ENCODE assay signal across 11 cellular contexts in the genomic region with DNA sequence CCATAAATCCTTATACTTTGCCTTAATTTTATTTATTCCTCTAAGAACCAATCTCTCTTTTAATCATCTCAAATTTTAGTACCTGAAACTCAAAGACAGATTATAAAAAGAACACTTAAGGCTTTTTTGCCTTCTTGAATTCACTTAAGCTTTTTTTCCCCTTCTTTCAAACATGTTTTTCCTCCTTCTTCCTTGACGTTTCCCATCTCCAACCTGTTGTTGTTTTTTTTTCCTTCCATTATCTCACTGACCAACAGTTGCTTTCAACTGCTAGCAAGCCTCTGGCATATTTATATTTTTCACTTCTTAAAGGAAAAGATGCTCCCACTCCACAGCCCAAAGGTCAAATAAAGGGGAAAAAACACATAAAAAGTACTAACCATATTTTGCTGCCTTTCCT. TPM values are rescaled to one million over a fixed set of nuclear protein-coding genes. Genes with fewer than 3 reads are reported as not detected.
A peak's percentile ranks its signal among the peaks of the same experiment; 100 is the strongest.
DNase-seq lines count a peak whose midpoint lies in the region; ATAC-seq, FAIRE-seq and TF ChIP-seq lines count a peak whose summit lies in the region.
"Had no signal": no experiment of that assay in that cellular context is flagged by ENCODE, and none has a peak within 500 bp of the region (broad histone marks: within the 10 kb centered on the region; RNA-seq: fewer than 3 reads in every experiment).

No MANE protein-coding gene starts in this region.

- H3K4me3 Mint-ChIP-seq in chondrocyte (ENCODE audit: unreplicated experiment) (peak overlapping the region; percentile 60), natural killer cell (no peak overlapping the region)

- intact Hi-C loops in heart right ventricle (cut with DNase I) = no loop called here
- intact Hi-C loops in left ventricle myocardium superior (cut with micrococcal nuclease) = no loop called here
- intact Hi-C loops in natural killer cell (cut with micrococcal nuclease) = no loop called here
- intact Hi-C loops in vagina (cut with DNase I) = no loop called here

- H3K27ac Mint-ChIP-seq in chondrocyte (ENCODE audit: unreplicated experiment) = peak overlapping the region; percentile 85
- peak overlapping the region; percentile 64 to 69 for H3K27ac Mint-ChIP-seq in natural killer cell

- H3K4me1 Mint-ChIP-seq in chondrocyte (ENCODE audit: low read depth) (peaks cover 74% of the 10 kb centered on the region), natural killer cell (peaks cover 36 to 40% of the 10 kb centered on the region in 2 donors)

- DNase-seq in heart right ventricle (no peak), left ventricle myocardium superior (no peak), chondrocyte (ENCODE audit: low spot score) (no peak), natural killer cell (no peak), vagina (ENCODE audit: extremely low spot score in 2 of 2) (no peak), NCI-H2029 treated with DMSO at 0.1 percent for 48 hours (lab: John Stamatoyannopoulos, UW) (no peak), NCI-H526 treated with DMSO at 0.1 percent for 48 hours (lab: John Stamatoyannopoulos, UW) (no peak), D721Med (ENCODE audit: insufficient read length, low spot score) (no peak)
- DNase-seq: mucosa of descending colon; NCI-H524; stimulated activated CD4-positive, alpha-beta T cell treated with anti-CD3 and anti-CD28 coated beads, Interleukin-1b, Interleukin-23, amount 100 ng/mL, for 48 hours had no signal

- H3K9me3 Mint-ChIP-seq in chondrocyte (ENCODE audit: low read depth) (no peaks in the 10 kb centered on the region), natural killer cell (no peaks in the 10 kb centered on the region)

- H3K27me3 ChIP-seq in heart right ventricle = no peaks in the 10 kb centered on the region
- no peaks in the 10 kb centered on the region for H3K27me3 ChIP-seq in vagina

- ATAC-seq in heart right ventricle (no peak), left ventricle myocardium superior (no peak), natural killer cell (no peak)

- H3K9me3 ChIP-seq in heart right ventricle (no peaks in the 10 kb centered on the region), vagina (no peaks in the 10 kb centered on the region)
- H3K9me3 ChIP-seq: mucosa of descending colon had no signal

- TF ChIP-seq CTCF in heart right ventricle (IDR thresholded peaks at IDR 0.05) = no peak
- no peak for TF ChIP-seq CTCF in chondrocyte (IDR thresholded peaks at IDR 0.05)
- no peak for TF ChIP-seq CTCF in natural killer cell (IDR thresholded peaks at IDR 0.05)
- no peak for TF ChIP-seq CTCF in vagina (IDR thresholded peaks at IDR 0.05)
- no peak for TF ChIP-seq CTCF in D721Med (IDR thresholded peaks at IDR 0.05; ENCODE audit: insufficient read depth, missing control alignments)

- H3K36me3 Mint-ChIP-seq in chondrocyte (ENCODE audit: low read depth) = no peaks in the 10 kb centered on the region
- H3K36me3 Mint-ChIP-seq in natural killer cell = no peaks in the 10 kb centered on the region

- 13 to 16% methylated on average over 1 of the region's 1 CpG for WGBS in heart right ventricle, 2 donors

- peak overlapping the region in 9 of 10 donors; percentile 41 to 77 (median 70) for H3K27ac ChIP-seq in heart right ventricle
- H3K27ac ChIP-seq in vagina = peak overlapping the region; percentile 78

- FAIRE-seq in D721Med (lab: Jason Lieb, UNC) = no peak

- peaks cover 0 to 74% (median 45%) of the 10 kb centered on the region in 9 donors for H3K4me1 ChIP-seq in heart right ventricle
- peaks cover 55% of the 10 kb centered on the region for H3K4me1 ChIP-seq in vagina

- H3K27me3 Mint-ChIP-seq in chondrocyte (ENCODE audit: low read depth) (no peaks in the 10 kb centered on the region), natural killer cell (ENCODE audit: low read depth in 2 of 2) (no peaks in the 10 kb centered on the region)

- H3K4me3 ChIP-seq in heart right ventricle (no peak overlapping the region), vagina (peak overlapping the region; percentile 9 to 22)
- H3K4me3 ChIP-seq: mucosa of descending colon had no signal

- H3K36me3 ChIP-seq in heart right ventricle = no peaks in the 10 kb centered on the region
- H3K36me3 ChIP-seq in vagina = no peaks in the 10 kb centered on the region

- TF ChIP-seq POLR2A in vagina (IDR thresholded peaks at IDR 0.05) = no peak

RNA-seq across cellular contexts. Expression of a gene that starts 32.2 kb away (rescaled TPM):
- 10 to 100 TPM; 39.8 to 79.9 (median 67.7) TPM for total RNA-seq in heart right ventricle
- polyA plus RNA-seq in heart right ventricle = 10 to 100 TPM; 42.4 to 44.5 TPM
- 77.8 TPM for total RNA-seq in left ventricle myocardium superior
- total RNA-seq in chondrocyte = 62.9 to 69.6 TPM (median 63.8 TPM) in 3 replicates
- total RNA-seq in natural killer cell = 10 to 100 TPM; 45.4 to 56.5 (median 54.7) TPM
- 87.2 TPM for total RNA-seq in vagina

Comparison
In these comparisons a context has a peak if more than half of its experiments do, and no peak if none do; other contexts are left out.
1. H3K4me3 ChIP-seq: peak in vagina (2 of 2); none in heart right ventricle (0 of 10).